Comparison of ENCODE assay signal across 24 cellular contexts in the genomic region with DNA sequence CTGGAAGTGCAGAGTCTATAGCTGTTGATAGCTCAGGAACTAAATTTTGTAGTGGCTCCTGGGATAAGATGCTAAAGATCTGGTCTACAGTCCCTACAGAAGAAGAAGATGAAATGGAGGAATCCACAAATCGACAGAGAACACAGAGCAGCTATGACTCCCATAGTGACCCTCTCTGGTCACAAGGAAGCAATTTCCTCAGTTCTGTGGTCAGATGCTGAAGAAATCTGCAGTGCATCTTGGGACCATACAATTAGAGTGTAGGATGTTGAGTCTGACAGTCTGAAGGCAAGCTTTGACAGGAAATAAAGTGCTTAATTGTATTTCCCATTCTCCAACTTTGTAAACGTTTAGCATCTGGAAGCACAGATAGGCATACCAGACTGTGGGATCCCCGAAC.
"Had no signal": no experiment of that assay in that cellular context is flagged by ENCODE, and none has a peak within 500 bp of the region (broad histone marks: within the 10 kb centered on the region; RNA-seq: fewer than 3 reads in every experiment).

No MANE protein-coding gene starts in this region.

- H3K4me1 ChIP-seq: breast epithelium, gastroesophageal sphincter, parathyroid adenoma, psoas muscle, thyroid gland had no signal

- H3K27me3 ChIP-seq: breast epithelium, gastroesophageal sphincter, stomach, thyroid gland, upper lobe of left lung had no signal

- DNase-seq: activated CD4-positive, alpha-beta T cell treated with anti-CD3 and anti-CD28 coated beads for 36 hours; activated CD4-positive, CD25-positive, alpha-beta regulatory T cell; activated CD8-positive, alpha-beta memory T cell treated with anti-CD3 and anti-CD28 coated beads, Interleukin-2, amount 10 ng/mL, durations not matched to agents 7 days and 5 days; activated CD8-positive, alpha-beta T cell treated with anti-CD3 and anti-CD28 coated beads, Interleukin-2, amount 10 ng/mL, durations not matched to agents 7 days and 5 days; activated naive CD8-positive, alpha-beta T cell treated with anti-CD3 and anti-CD28 coated beads, Interleukin-2, amount 50 U/mL, for 24 hours; activated T-cell treated with anti-CD3 and anti-CD28 coated beads, Interleukin-2, amount 50 U/mL, for 48 hours; central memory CD4-positive, alpha-beta T cell; hippocampal formation; left cardiac atrium; mammary epithelial cell; naive thymus-derived CD8-positive, alpha-beta T cell; occipital lobe; psoas muscle; stimulated activated CD4-positive, alpha-beta T cell treated with anti-CD3 and anti-CD28 coated beads, Interleukin-1b, Interleukin-23, amount 100 ng/mL, for 48 hours; stimulated activated naive B cell treated with anti-CD40 and anti-IgM and Interleukin-4, amounts not matched to agents 10 μg/mL and 1 μg/mL and 100 μg/mL, for 72 hours; stomach; thyroid gland; upper lobe of left lung had no signal

- H3K4me3 ChIP-seq: breast epithelium, gastroesophageal sphincter, psoas muscle, smooth muscle cell, stomach, thyroid gland, upper lobe of left lung had no signal

- H3K9me3 ChIP-seq: breast epithelium, gastroesophageal sphincter, psoas muscle, stomach, thyroid gland, upper lobe of left lung had no signal

- H3K36me3 ChIP-seq: breast epithelium, thyroid gland, upper lobe of left lung had no signal

- H3K4me2 ChIP-seq: smooth muscle cell had no signal

- H2AFZ ChIP-seq: parathyroid adenoma had no signal

- FAIRE-seq: endothelial cell of umbilical vein, keratinocyte had no signal

- ATAC-seq: activated CD4-positive, alpha-beta T cell treated with anti-CD3 and anti-CD28 coated beads for 36 hours; activated CD8-positive, alpha-beta memory T cell treated with anti-CD3 and anti-CD28 coated beads, Interleukin-2, amount 10 ng/mL, durations not matched to agents 7 days and 5 days; activated CD8-positive, alpha-beta T cell treated with anti-CD3 and anti-CD28 coated beads, Interleukin-2, amount 10 ng/mL, durations not matched to agents 7 days and 5 days; activated naive CD8-positive, alpha-beta T cell treated with anti-CD3 and anti-CD28 coated beads, Interleukin-2, amount 50 U/mL, for 24 hours; gastroesophageal sphincter; left cardiac atrium; naive thymus-derived CD8-positive, alpha-beta T cell; psoas muscle; stimulated activated naive B cell treated with anti-CD40 and anti-IgM and Interleukin-4, amounts not matched to agents 10 μg/mL and 1 μg/mL and 100 μg/mL, for 72 hours had no signal

- H3K9ac ChIP-seq: parathyroid adenoma had no signal

- H3K27ac ChIP-seq: breast epithelium, gastroesophageal sphincter, parathyroid adenoma, psoas muscle, stomach, thyroid gland, upper lobe of left lung had no signal
